8 cellular contexts compared by ENCODE assay signal in the genomic region with DNA sequence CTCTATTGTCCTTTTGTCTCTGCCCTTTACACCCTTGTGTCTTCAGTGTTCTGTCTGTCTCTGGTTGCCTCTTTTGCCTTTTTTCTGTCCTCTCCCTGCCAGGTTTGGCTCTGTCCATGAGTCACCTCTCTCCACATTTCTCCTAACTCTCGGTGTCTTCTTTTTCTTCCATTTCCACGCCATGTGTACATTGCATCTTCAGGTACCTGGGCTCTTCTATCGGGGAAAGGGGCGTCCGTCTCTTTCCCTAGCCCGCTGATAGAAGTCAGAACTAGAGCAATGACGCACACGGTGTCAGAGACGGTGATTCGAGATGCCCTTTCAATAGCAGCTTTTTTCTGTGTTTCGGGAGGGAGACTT. TPM values are rescaled to one million over a fixed set of nuclear protein-coding genes. Genes with fewer than 3 reads are reported as not detected.
DNase-seq lines count a peak whose midpoint lies in the region; ATAC-seq lines count a peak whose summit lies in the region.

No MANE protein-coding gene starts in this region.

- H3K27ac ChIP-seq in skeletal muscle tissue (ENCODE audit: low read depth, low read length) = peak overlapping the region; percentile 91

- H3K36me3 ChIP-seq in skeletal muscle tissue (ENCODE audit: control insufficient read depth in 3 of 3, insufficient read depth in 3 of 3, low read length in 3 of 3) = peaks cover 2 to 6% (median 3%) of the 10 kb centered on the region in 3 donors

- DNase-seq in NCI-H1436 (lab: John Stamatoyannopoulos, UW) (peak; percentile 6), NCI-H1436 treated with DMSO at 0.1 percent for 48 hours (lab: John Stamatoyannopoulos, UW) (no peak), RKO (ENCODE audit: low spot score) (peak; percentile 76), hepatic stellate cell (ENCODE audit: low spot score) (peak; percentile 11)
- DNase-seq in activated naive CD8-positive, alpha-beta T cell treated with anti-CD3 and anti-CD28 coated beads, Interleukin-2, amount 50 U/mL, for 24 hours = peak; percentile 52

- peak; percentile 12 for ATAC-seq in HG03095 (IDR thresholded peaks at IDR 0.05; ENCODE audit: unreplicated experiment)
- ATAC-seq in activated naive CD8-positive, alpha-beta T cell treated with anti-CD3 and anti-CD28 coated beads, Interleukin-2, amount 50 U/mL, for 24 hours = peak; percentile 75
- no peak for ATAC-seq in HG02678 (IDR thresholded peaks at IDR 0.05; ENCODE audit: unreplicated experiment)

- H3K4me3 ChIP-seq in skeletal muscle tissue (ENCODE audit: low read length in 3 of 3) = peak overlapping the region; percentile 69 to 93 (median 90)

- H3K9me3 ChIP-seq in skeletal muscle tissue (ENCODE audit: control insufficient read depth in 3 of 3, low read length in 3 of 3) = no peaks in the 10 kb centered on the region

- peak overlapping the region; percentile 88 to 99 (median 98) for H3K9ac ChIP-seq in skeletal muscle tissue (ENCODE audit: low read depth in 1 of 3, low read length in 3 of 3)

- peaks cover 55% of the 10 kb centered on the region for H3K4me1 Mint-ChIP-seq in activated naive CD8-positive, alpha-beta T cell treated with anti-CD3 and anti-CD28 coated beads, Interleukin-2, amount 50 U/mL, for 24 hours

- peak overlapping the region; percentile 100 for H3K27ac Mint-ChIP-seq in activated naive CD8-positive, alpha-beta T cell treated with anti-CD3 and anti-CD28 coated beads, Interleukin-2, amount 50 U/mL, for 24 hours

- no peaks in the 10 kb centered on the region for H3K9me3 Mint-ChIP-seq in activated naive CD8-positive, alpha-beta T cell treated with anti-CD3 and anti-CD28 coated beads, Interleukin-2, amount 50 U/mL, for 24 hours

- H3K36me3 Mint-ChIP-seq in activated naive CD8-positive, alpha-beta T cell treated with anti-CD3 and anti-CD28 coated beads, Interleukin-2, amount 50 U/mL, for 24 hours (ENCODE audit: low read depth) = peaks cover 31% of the 10 kb centered on the region

- peak overlapping the region; percentile 99 for H3K4me3 Mint-ChIP-seq in activated naive CD8-positive, alpha-beta T cell treated with anti-CD3 and anti-CD28 coated beads, Interleukin-2, amount 50 U/mL, for 24 hours

- no peaks in the 10 kb centered on the region for H3K27me3 ChIP-seq in skeletal muscle tissue (ENCODE audit: control insufficient read depth in 3 of 3, insufficient read depth in 3 of 3, low read length in 3 of 3)

- H3K27me3 Mint-ChIP-seq in activated naive CD8-positive, alpha-beta T cell treated with anti-CD3 and anti-CD28 coated beads, Interleukin-2, amount 50 U/mL, for 24 hours = no peaks in the 10 kb centered on the region

- peaks cover 12 to 24% (median 13%) of the 10 kb centered on the region in 3 donors for H3K4me1 ChIP-seq in skeletal muscle tissue (ENCODE audit: control insufficient read depth in 3 of 3, insufficient read depth in 3 of 3, low read length in 3 of 3)

RNA-seq across cellular contexts. Expression of a gene that starts 0.6 kb away (rescaled TPM):
- total RNA-seq in skeletal muscle tissue = 38.1 TPM

RNA-seq across cellular contexts. Expression of a gene that starts 39.0 kb away (rescaled TPM):
- total RNA-seq in skeletal muscle tissue = 1.6 TPM
